ENCODE assay signal across 11 cellular contexts in genomic region chr18:74281011-74281638, GRCh38. TPM values are rescaled to one million over a fixed set of nuclear protein-coding genes. Genes with fewer than 3 reads are reported as not detected.
DNase-seq lines count a peak whose midpoint lies in the region; ATAC-seq and TF ChIP-seq lines count a peak whose summit lies in the region.
"Had no signal": no experiment of that assay in that cellular context is flagged by ENCODE, and none has a peak within 500 bp of the region (broad histone marks: within the 10 kb centered on the region; RNA-seq: fewer than 3 reads in every experiment).

No MANE protein-coding gene starts in this region.

- no peaks in the 10 kb centered on the region for H3K36me3 Mint-ChIP-seq in glutamatergic neuron (ENCODE audit: unreplicated experiment)
- peaks cover 24% of the 10 kb centered on the region for H3K36me3 Mint-ChIP-seq in stimulated activated memory B cell treated with anti-CD40 and anti-IgM and Interleukin-4, amounts not matched to agents 10 μg/mL and 1 μg/mL and 100 μg/mL, for 72 hours
- no peaks in the 10 kb centered on the region for H3K36me3 Mint-ChIP-seq in T-helper 2 cell treated with Interferon-gamma antibody and Interleukin-4, amounts not matched to agents 5 μg/mL and 100 μg/mL, for 36 hours (ENCODE audit: low read depth)

- DNase-seq in NCI-H345 (lab: John Stamatoyannopoulos, UW) = peak; percentile 75
- DNase-seq in glutamatergic neuron = peak; percentile 50
- DNase-seq in T-helper 2 cell treated with Interferon-gamma antibody and Interleukin-4, amounts not matched to agents 5 μg/mL and 100 μg/mL, for 36 hours (ENCODE audit: low spot score) = no peak
- DNase-seq in EL = no peak
- DNase-seq in activated naive CD4-positive, alpha-beta T cell treated with anti-CD3 and anti-CD28 coated beads, Interleukin-2, amount 50 U/mL, for 16 hours = no peak
- no peak for DNase-seq in GDM1 (lab: John Stamatoyannopoulos, UW)
- DNase-seq: effector CD4-positive, alpha-beta T cell; T-helper 1 cell had no signal

- ATAC-seq in stimulated activated memory B cell treated with anti-CD40 and anti-IgM and Interleukin-4, amounts not matched to agents 10 μg/mL and 1 μg/mL and 100 μg/mL, for 72 hours = no peak

- TF ChIP-seq CTCF in HEK293 (tag by site-specific recombination; IDR thresholded peaks at IDR 0.05) (no peak), glutamatergic neuron (IDR thresholded peaks at IDR 0.05; ENCODE audit: partially characterized antibody, unreplicated experiment) (no peak)

- no peaks in the 10 kb centered on the region for H3K36me3 ChIP-seq in HEK293 (ENCODE audit: control insufficient read depth in 2 of 2, insufficient read depth in 1 of 2, low read length in 2 of 2)

- peaks cover 53% of the 10 kb centered on the region for H3K4me1 Mint-ChIP-seq in glutamatergic neuron (ENCODE audit: low read depth, unreplicated experiment)
- H3K4me1 Mint-ChIP-seq in stimulated activated memory B cell treated with anti-CD40 and anti-IgM and Interleukin-4, amounts not matched to agents 10 μg/mL and 1 μg/mL and 100 μg/mL, for 72 hours = peaks cover 30% of the 10 kb centered on the region
- peaks cover 12% of the 10 kb centered on the region for H3K4me1 Mint-ChIP-seq in T-helper 2 cell treated with Interferon-gamma antibody and Interleukin-4, amounts not matched to agents 5 μg/mL and 100 μg/mL, for 36 hours (ENCODE audit: low read depth)

- H3K27ac Mint-ChIP-seq in glutamatergic neuron (ENCODE audit: unreplicated experiment) = peak overlapping the region; percentile 92
- H3K27ac Mint-ChIP-seq in stimulated activated memory B cell treated with anti-CD40 and anti-IgM and Interleukin-4, amounts not matched to agents 10 μg/mL and 1 μg/mL and 100 μg/mL, for 72 hours = peak overlapping the region; percentile 51
- H3K27ac Mint-ChIP-seq in T-helper 2 cell treated with Interferon-gamma antibody and Interleukin-4, amounts not matched to agents 5 μg/mL and 100 μg/mL, for 36 hours = no peak overlapping the region

- POLR2A ChIA-PET in HEK293 (lab: Yijun Ruan, JAX) = no interaction called here

- peaks cover 24% of the 10 kb centered on the region for H3K27me3 Mint-ChIP-seq in glutamatergic neuron (ENCODE audit: unreplicated experiment)
- H3K27me3 Mint-ChIP-seq in stimulated activated memory B cell treated with anti-CD40 and anti-IgM and Interleukin-4, amounts not matched to agents 10 μg/mL and 1 μg/mL and 100 μg/mL, for 72 hours = no peaks in the 10 kb centered on the region
- no peaks in the 10 kb centered on the region for H3K27me3 Mint-ChIP-seq in T-helper 2 cell treated with Interferon-gamma antibody and Interleukin-4, amounts not matched to agents 5 μg/mL and 100 μg/mL, for 36 hours (ENCODE audit: low read depth)

- H3K9me3 ChIP-seq in HEK293 (ENCODE audit: control insufficient read depth, insufficient read depth, low read depth, low read length) = no peaks in the 10 kb centered on the region

- CTCF ChIA-PET in HEK293 (lab: Yijun Ruan, JAX) = no interaction called here

- peaks cover 16% of the 10 kb centered on the region for H3K9me3 Mint-ChIP-seq in glutamatergic neuron (ENCODE audit: unreplicated experiment)
- H3K9me3 Mint-ChIP-seq in stimulated activated memory B cell treated with anti-CD40 and anti-IgM and Interleukin-4, amounts not matched to agents 10 μg/mL and 1 μg/mL and 100 μg/mL, for 72 hours = no peaks in the 10 kb centered on the region
- H3K9me3 Mint-ChIP-seq in T-helper 2 cell treated with Interferon-gamma antibody and Interleukin-4, amounts not matched to agents 5 μg/mL and 100 μg/mL, for 36 hours = no peaks in the 10 kb centered on the region

- no peak overlapping the region for H3K27ac ChIP-seq in HEK293 (ENCODE audit: extremely low read depth, low read depth, low read length)
- H3K27ac ChIP-seq: KMS-11 had no signal

- H3K4me1 ChIP-seq in HEK293 (ENCODE audit: control insufficient read depth, insufficient read depth, low read length) = 0 out of 2 replicates have a peak, but pooled peaks cover 2% of the 10 kb centered on the region

- no peak overlapping the region for H3K4me3 ChIP-seq in HEK293 (ENCODE audit: low read depth, low read length)

- H3K4me3 Mint-ChIP-seq in glutamatergic neuron (ENCODE audit: unreplicated experiment) = peak overlapping the region; percentile 74
- H3K4me3 Mint-ChIP-seq in stimulated activated memory B cell treated with anti-CD40 and anti-IgM and Interleukin-4, amounts not matched to agents 10 μg/mL and 1 μg/mL and 100 μg/mL, for 72 hours = no peak overlapping the region
- H3K4me3 Mint-ChIP-seq in T-helper 2 cell treated with Interferon-gamma antibody and Interleukin-4, amounts not matched to agents 5 μg/mL and 100 μg/mL, for 36 hours = no peak overlapping the region

TF ChIP-seq in HEK293, 187 proteins besides CTCF, POLR2A, EP300 and RAD21:
- peak; percentile 93 for TF ChIP-seq GLIS1 (tag by site-specific recombination; IDR thresholded peaks at IDR 0.05)
- no peak for TF ChIP-seq ZNF548 (tag by site-specific recombination; IDR thresholded peaks at IDR 0.05)

RNA-seq across cellular contexts. Expression of gene CYB5A, which starts 10.6 kb away (rescaled TPM):
- 28.3 TPM for total RNA-seq in glutamatergic neuron (ENCODE audit: unreplicated experiment)

RNA-seq across cellular contexts. Expression of gene C18orf63, which starts 34.5 kb away (rescaled TPM):
- total RNA-seq in glutamatergic neuron (ENCODE audit: unreplicated experiment) = not detected

Comparison
In these comparisons a context has a peak if more than half of its experiments do, and no peak if none do; other contexts are left out.
1. DNase-seq: peak in NCI-H345 (single experiment) and glutamatergic neuron (single experiment); none in T-helper 2 cell treated with Interferon-gamma antibody and Interleukin-4, amounts not matched to agents 5 μg/mL and 100 μg/mL, for 36 hours (single experiment), EL (single experiment), activated naive CD4-positive, alpha-beta T cell treated with anti-CD3 and anti-CD28 coated beads, Interleukin-2, amount 50 U/mL, for 16 hours (single experiment) and GDM1 (single experiment).